8 cellular contexts compared by ENCODE assay signal in genomic region chr6:36623547-36624459, GRCh38. TPM values are rescaled to one million over a fixed set of nuclear protein-coding genes. Genes with fewer than 3 reads are reported as not detected.
DNase-seq lines count a peak whose midpoint lies in the region; ATAC-seq and TF ChIP-seq lines count a peak whose summit lies in the region.

No MANE protein-coding gene starts in this region.

- H3K36me3 Mint-ChIP-seq in CD4-positive, alpha-beta T cell (ENCODE audit: low read depth), result no peaks in the 10 kb centered on the region

- CTCF ChIA-PET in CD4-positive, alpha-beta T cell (lab: Charles Lee), result interaction anchor here (1.0 to 3.2 kb wide), 5 partner anchors 8 to 135 kb away, joined by 3 to 16 read pairs (median 5); no protein-coding TSS in a partner anchor

- 55 to 58% methylated on average over 18 of the region's 18 CpGs for whole genome bisulfite sequencing in heart right ventricle, 2 donors
- WGBS in psoas muscle, 3 donors, result 53 to 59% (median 56%) methylated on average over 18 of the region's 18 CpGs
- 65 to 67% methylated on average over 18 of the region's 18 CpGs for WGBS in aorta, 2 donors

- no peaks in the 10 kb centered on the region for H3K9me3 ChIP-seq in CD4-positive, alpha-beta T cell (ENCODE audit: control insufficient read depth, low read length)
- no peaks in the 10 kb centered on the region for H3K9me3 ChIP-seq in heart right ventricle
- no peaks in the 10 kb centered on the region for H3K9me3 ChIP-seq in psoas muscle
- H3K9me3 ChIP-seq in aorta (ENCODE audit: control insufficient read depth, low read length), result no peaks in the 10 kb centered on the region

- POLR2A ChIA-PET in CD4-positive, alpha-beta T cell (lab: Charles Lee), result no interaction called here

- H3K4me1 ChIP-seq in heart right ventricle (peaks cover 0 to 71% (median 52%) of the 10 kb centered on the region in 9 donors), psoas muscle (peaks cover 16% of the 10 kb centered on the region), aorta (ENCODE audit: control insufficient read depth in 1 of 2, insufficient read depth in 2 of 2, low read length in 2 of 2) (peaks cover 0 to 4% of the 10 kb centered on the region in 2 donors)

- peak; percentile 94 for ATAC-seq in CD4-positive, alpha-beta T cell (ENCODE audit: poor library complexity)
- peak; percentile 57 for ATAC-seq in GM21737 (IDR thresholded peaks at IDR 0.05; ENCODE audit: unreplicated experiment)
- peak; percentile 63 to 75 (median 70) for ATAC-seq in heart right ventricle
- ATAC-seq in psoas muscle, result peak; percentile 75 to 88 (median 85)
- ATAC-seq in aorta (ENCODE audit: low FRiP score), result peak; percentile 75

- H3K27ac Mint-ChIP-seq in CD4-positive, alpha-beta T cell, result no peak overlapping the region

- peak; percentile 83 for TF ChIP-seq CTCF in CD4-positive, alpha-beta T cell (IDR thresholded peaks at IDR 0.05)
- TF ChIP-seq CTCF in heart right ventricle (IDR thresholded peaks at IDR 0.05), result peak; percentile 66 to 93 (median 87)
- TF ChIP-seq CTCF in psoas muscle (IDR thresholded peaks at IDR 0.05), result peak; percentile 80

- H3K4me1 Mint-ChIP-seq in CD4-positive, alpha-beta T cell (ENCODE audit: low read depth), result peaks cover 6% of the 10 kb centered on the region

- intact Hi-C loops in CD4-positive, alpha-beta T cell (cut with DNase I, micrococcal nuclease), result loop anchor here (1.0 to 10.0 kb wide), 4 partner anchors 56 to 391 kb away; no protein-coding TSS in a partner anchor
- intact Hi-C loops in heart right ventricle (cut with DNase I), result loop anchor here (1.0 to 10.0 kb wide), 7 partner anchors 56 to 231 kb away; no protein-coding TSS in a partner anchor
- intact Hi-C loops in psoas muscle (cut with DNase I), result loop anchor here (2.0 to 5.0 kb wide), 3 partner anchors 55 to 103 kb away; partner anchors contain the start of gene CDKN1A (in 1 of the 2)
- intact Hi-C loops in aorta (cut with DNase I), result loop anchor here (1.0 to 10.0 kb wide), 4 partner anchors 56 to 231 kb away; no protein-coding TSS in a partner anchor

- no peaks in the 10 kb centered on the region for H3K27me3 Mint-ChIP-seq in CD4-positive, alpha-beta T cell

- H3K27ac ChIP-seq in CD4-positive, alpha-beta T cell (ENCODE audit: low read depth, low read length), result no peak overlapping the region
- H3K27ac ChIP-seq in heart right ventricle, result peak overlapping the region in 1 of 10 donors; percentile 29
- no peak overlapping the region for H3K27ac ChIP-seq in psoas muscle
- no peak overlapping the region for H3K27ac ChIP-seq in aorta (ENCODE audit: low read depth in 1 of 2, low read length in 2 of 2)

- no peaks in the 10 kb centered on the region for H3K36me3 ChIP-seq in heart right ventricle
- no peaks in the 10 kb centered on the region for H3K36me3 ChIP-seq in psoas muscle (ENCODE audit: insufficient read depth in 1 of 2, low read depth in 1 of 2)
- H3K36me3 ChIP-seq in aorta (ENCODE audit: control insufficient read depth in 1 of 2, insufficient read depth in 2 of 2, low read length in 1 of 2), result no peaks in the 10 kb centered on the region

- no peak overlapping the region for H3K4me3 Mint-ChIP-seq in CD4-positive, alpha-beta T cell

- no peaks in the 10 kb centered on the region for H3K27me3 ChIP-seq in CD4-positive, alpha-beta T cell (ENCODE audit: control insufficient read depth, insufficient read depth, low read length)
- H3K27me3 ChIP-seq in heart right ventricle, result no peaks in the 10 kb centered on the region
- H3K27me3 ChIP-seq in psoas muscle (ENCODE audit: insufficient read depth in 3 of 3, low read length in 2 of 3), result no peaks in the 10 kb centered on the region
- no peaks in the 10 kb centered on the region for H3K27me3 ChIP-seq in aorta (ENCODE audit: control insufficient read depth in 1 of 2, insufficient read depth in 2 of 2, low read length in 1 of 2)

- peak; percentile 65 to 80 (median 72) for DNase-seq in CD4-positive, alpha-beta T cell
- peak; percentile 87 for DNase-seq in NCI-H1105 (lab: John Stamatoyannopoulos, UW)
- peak; percentile 27 to 68 for DNase-seq in SW 1271 (lab: John Stamatoyannopoulos, UW)
- peak; percentile 57 for DNase-seq in activated naive CD8-positive, alpha-beta T cell treated with anti-CD3 and anti-CD28 coated beads, Interleukin-2, amount 50 U/mL, for 16 hours (ENCODE audit: low read depth, low spot score)
- DNase-seq in heart right ventricle, result peak; percentile 82 to 91
- peak; percentile 85 to 90 for DNase-seq in psoas muscle
- DNase-seq in aorta, result peak; percentile 87 to 94

- no peaks in the 10 kb centered on the region for H3K9me3 Mint-ChIP-seq in CD4-positive, alpha-beta T cell

- no peak overlapping the region for H3K4me3 ChIP-seq in heart right ventricle
- no peak overlapping the region for H3K4me3 ChIP-seq in psoas muscle
- H3K4me3 ChIP-seq in aorta (ENCODE audit: low read length in 2 of 2), result no peak overlapping the region

RNA-seq across cellular contexts. Expression of gene SRSF3, which starts 29.6 kb away (rescaled TPM):
- 100 to 1,000 TPM; 550 to 556 TPM for total RNA-seq in CD4-positive, alpha-beta T cell
- total RNA-seq in heart right ventricle (100 to 1,000 TPM; 105 to 196 (median 131) TPM), psoas muscle (100 to 1,000 TPM in 2 of 4 donors, 10 to 100 TPM in 2; 64.6 to 182 (median 125) TPM), aorta (100 to 1,000 TPM; 190 to 197 TPM)
- polyA plus RNA-seq in heart right ventricle (100 to 1,000 TPM; 122 to 175 TPM), psoas muscle (100 to 1,000 TPM; 109 to 267 (median 176) TPM), aorta (100 to 1,000 TPM; 160 to 193 TPM)

RNA-seq across cellular contexts. Expression of gene CDKN1A, which starts 54.7 kb away (rescaled TPM):
- 10 to 100 TPM; 98.3 to 98.6 TPM for total RNA-seq in CD4-positive, alpha-beta T cell
- 100 to 1,000 TPM in 2 of 10 donors, 10 to 100 TPM in 8; 27.1 to 105 (median 61.2) TPM for total RNA-seq in heart right ventricle
- polyA plus RNA-seq in heart right ventricle, result 100 to 1,000 TPM in 1 of 2 donors, 10 to 100 TPM in 1; 23.3 to 357 TPM
- 100 to 1,000 TPM in 3 of 4 donors, 10 to 100 TPM in 1; 39.2 to 666 (median 157) TPM for total RNA-seq in psoas muscle
- polyA plus RNA-seq in psoas muscle, result 100 to 1,000 TPM; 130 to 415 (median 273) TPM
- total RNA-seq in aorta, result 100 to 1,000 TPM; 132 to 296 TPM
- polyA plus RNA-seq in aorta, result 100 to 1,000 TPM; 133 to 149 TPM
